In the genomic region with DNA sequence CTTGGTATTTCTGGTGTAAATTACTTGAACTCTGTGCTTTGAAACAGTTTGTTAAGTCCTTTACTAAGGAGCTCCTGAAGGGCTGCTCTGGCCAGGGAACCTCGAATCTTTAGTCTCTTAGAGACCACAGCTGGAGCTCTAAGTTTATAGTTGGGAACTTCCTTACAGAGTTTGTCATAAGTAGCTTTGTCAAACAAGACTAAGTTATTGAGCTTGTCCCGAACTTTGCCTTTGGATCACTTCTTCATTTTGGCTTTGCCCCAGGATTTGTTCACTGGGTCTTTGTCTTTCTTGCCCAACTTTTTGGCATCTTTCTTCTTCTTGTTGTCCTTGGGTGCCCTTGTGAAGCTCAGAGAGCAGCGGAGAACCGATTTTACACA, we compare ENCODE assay signal across 1 cellular context.
TF ChIP-seq lines count a peak whose summit lies in the region.

No MANE protein-coding gene starts in this region.

TF ChIP-seq in GM23338, 12 proteins besides CTCF, POLR2A, EP300 and RAD21:
- no peak for TF ChIP-seq EZH2phosphoT487 (IDR thresholded peaks at IDR 0.05; ENCODE audit: unreplicated experiment)
- TF ChIP-seq, protein P1, sequence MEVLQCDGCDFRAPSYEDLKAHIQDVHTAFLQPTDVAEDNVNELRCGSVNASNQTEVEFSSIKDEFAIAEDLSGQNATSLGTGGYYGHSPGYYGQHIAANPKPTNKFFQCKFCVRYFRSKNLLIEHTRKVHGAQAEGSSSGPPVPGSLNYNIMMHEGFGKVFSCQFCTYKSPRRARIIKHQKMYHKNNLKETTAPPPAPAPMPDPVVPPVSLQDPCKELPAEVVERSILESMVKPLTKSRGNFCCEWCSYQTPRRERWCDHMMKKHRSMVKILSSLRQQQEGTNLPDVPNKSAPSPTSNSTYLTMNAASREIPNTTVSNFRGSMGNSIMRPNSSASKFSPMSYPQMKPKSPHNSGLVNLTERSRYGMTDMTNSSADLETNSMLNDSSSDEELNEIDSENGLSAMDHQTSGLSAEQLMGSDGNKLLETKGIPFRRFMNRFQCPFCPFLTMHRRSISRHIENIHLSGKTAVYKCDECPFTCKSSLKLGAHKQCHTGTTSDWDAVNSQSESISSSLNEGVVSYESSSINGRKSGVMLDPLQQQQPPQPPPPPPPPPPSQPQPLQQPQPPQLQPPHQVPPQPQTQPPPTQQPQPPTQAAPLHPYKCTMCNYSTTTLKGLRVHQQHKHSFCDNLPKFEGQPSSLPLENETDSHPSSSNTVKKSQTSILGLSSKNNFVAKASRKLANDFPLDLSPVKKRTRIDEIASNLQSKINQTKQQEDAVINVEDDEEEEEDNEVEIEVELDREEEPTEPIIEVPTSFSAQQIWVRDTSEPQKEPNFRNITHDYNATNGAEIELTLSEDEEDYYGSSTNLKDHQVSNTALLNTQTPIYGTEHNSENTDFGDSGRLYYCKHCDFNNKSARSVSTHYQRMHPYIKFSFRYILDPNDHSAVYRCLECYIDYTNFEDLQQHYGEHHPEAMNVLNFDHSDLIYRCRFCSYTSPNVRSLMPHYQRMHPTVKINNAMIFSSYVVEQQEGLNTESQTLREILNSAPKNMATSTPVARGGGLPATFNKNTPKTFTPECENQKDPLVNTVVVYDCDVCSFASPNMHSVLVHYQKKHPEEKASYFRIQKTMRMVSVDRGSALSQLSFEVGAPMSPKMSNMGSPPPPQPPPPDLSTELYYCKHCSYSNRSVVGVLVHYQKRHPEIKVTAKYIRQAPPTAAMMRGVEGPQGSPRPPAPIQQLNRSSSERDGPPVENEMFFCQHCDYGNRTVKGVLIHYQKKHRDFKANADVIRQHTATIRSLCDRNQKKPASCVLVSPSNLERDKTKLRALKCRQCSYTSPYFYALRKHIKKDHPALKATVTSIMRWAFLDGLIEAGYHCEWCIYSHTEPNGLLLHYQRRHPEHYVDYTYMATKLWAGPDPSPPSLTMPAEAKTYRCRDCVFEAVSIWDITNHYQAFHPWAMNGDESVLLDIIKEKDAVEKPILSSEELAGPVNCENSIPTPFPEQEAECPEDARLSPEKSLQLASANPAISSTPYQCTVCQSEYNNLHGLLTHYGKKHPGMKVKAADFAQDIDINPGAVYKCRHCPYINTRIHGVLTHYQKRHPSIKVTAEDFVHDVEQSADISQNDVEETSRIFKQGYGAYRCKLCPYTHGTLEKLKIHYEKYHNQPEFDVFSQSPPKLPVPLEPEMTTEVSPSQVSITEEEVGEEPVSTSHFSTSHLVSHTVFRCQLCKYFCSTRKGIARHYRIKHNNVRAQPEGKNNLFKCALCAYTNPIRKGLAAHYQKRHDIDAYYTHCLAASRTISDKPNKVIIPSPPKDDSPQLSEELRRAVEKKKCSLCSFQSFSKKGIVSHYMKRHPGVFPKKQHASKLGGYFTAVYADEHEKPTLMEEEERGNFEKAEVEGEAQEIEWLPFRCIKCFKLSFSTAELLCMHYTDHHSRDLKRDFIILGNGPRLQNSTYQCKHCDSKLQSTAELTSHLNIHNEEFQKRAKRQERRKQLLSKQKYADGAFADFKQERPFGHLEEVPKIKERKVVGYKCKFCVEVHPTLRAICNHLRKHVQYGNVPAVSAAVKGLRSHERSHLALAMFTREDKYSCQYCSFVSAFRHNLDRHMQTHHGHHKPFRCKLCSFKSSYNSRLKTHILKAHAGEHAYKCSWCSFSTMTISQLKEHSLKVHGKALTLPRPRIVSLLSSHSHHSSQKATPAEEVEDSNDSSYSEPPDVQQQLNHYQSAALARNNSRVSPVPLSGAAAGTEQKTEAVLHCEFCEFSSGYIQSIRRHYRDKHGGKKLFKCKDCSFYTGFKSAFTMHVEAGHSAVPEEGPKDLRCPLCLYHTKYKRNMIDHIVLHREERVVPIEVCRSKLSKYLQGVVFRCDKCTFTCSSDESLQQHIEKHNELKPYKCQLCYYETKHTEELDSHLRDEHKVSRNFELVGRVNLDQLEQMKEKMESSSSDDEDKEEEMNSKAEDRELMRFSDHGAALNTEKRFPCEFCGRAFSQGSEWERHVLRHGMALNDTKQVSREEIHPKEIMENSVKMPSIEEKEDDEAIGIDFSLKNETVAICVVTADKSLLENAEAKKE (CRISPR knock-in tag; IDR thresholded peaks at IDR 0.05) = no peak
- TF ChIP-seq, protein P2, sequence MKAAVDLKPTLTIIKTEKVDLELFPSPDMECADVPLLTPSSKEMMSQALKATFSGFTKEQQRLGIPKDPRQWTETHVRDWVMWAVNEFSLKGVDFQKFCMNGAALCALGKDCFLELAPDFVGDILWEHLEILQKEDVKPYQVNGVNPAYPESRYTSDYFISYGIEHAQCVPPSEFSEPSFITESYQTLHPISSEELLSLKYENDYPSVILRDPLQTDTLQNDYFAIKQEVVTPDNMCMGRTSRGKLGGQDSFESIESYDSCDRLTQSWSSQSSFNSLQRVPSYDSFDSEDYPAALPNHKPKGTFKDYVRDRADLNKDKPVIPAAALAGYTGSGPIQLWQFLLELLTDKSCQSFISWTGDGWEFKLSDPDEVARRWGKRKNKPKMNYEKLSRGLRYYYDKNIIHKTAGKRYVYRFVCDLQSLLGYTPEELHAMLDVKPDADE (IDR thresholded peaks at IDR 0.05) = no peak
- no peak for TF ChIP-seq ZNF114 (CRISPR knock-in tag; IDR thresholded peaks at IDR 0.05)
- TF ChIP-seq CREB1 (CRISPR knock-in tag; IDR thresholded peaks at IDR 0.05; ENCODE audit: low read depth) = no peak
- TF ChIP-seq, protein P3, sequence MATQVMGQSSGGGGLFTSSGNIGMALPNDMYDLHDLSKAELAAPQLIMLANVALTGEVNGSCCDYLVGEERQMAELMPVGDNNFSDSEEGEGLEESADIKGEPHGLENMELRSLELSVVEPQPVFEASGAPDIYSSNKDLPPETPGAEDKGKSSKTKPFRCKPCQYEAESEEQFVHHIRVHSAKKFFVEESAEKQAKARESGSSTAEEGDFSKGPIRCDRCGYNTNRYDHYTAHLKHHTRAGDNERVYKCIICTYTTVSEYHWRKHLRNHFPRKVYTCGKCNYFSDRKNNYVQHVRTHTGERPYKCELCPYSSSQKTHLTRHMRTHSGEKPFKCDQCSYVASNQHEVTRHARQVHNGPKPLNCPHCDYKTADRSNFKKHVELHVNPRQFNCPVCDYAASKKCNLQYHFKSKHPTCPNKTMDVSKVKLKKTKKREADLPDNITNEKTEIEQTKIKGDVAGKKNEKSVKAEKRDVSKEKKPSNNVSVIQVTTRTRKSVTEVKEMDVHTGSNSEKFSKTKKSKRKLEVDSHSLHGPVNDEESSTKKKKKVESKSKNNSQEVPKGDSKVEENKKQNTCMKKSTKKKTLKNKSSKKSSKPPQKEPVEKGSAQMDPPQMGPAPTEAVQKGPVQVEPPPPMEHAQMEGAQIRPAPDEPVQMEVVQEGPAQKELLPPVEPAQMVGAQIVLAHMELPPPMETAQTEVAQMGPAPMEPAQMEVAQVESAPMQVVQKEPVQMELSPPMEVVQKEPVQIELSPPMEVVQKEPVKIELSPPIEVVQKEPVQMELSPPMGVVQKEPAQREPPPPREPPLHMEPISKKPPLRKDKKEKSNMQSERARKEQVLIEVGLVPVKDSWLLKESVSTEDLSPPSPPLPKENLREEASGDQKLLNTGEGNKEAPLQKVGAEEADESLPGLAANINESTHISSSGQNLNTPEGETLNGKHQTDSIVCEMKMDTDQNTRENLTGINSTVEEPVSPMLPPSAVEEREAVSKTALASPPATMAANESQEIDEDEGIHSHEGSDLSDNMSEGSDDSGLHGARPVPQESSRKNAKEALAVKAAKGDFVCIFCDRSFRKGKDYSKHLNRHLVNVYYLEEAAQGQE (IDR thresholded peaks at IDR 0.05; ENCODE audit: unreplicated experiment) = no peak
- no peak for TF ChIP-seq NANOG (IDR thresholded peaks at IDR 0.05; ENCODE audit: borderline replicate concordance)
- TF ChIP-seq POLR2AphosphoS5 (IDR thresholded peaks at IDR 0.05; ENCODE audit: low read depth) = no peak
- TF ChIP-seq ZNF331 (CRISPR knock-in tag; IDR thresholded peaks at IDR 0.05; ENCODE audit: low read depth) = no peak
- no peak for TF ChIP-seq EZH2 (IDR thresholded peaks at IDR 0.05; ENCODE audit: low read depth, unreplicated experiment)
- no peak for TF ChIP-seq STAT1 (IDR thresholded peaks at IDR 0.05; ENCODE audit: unreplicated experiment)
- TF ChIP-seq JUNB (IDR thresholded peaks at IDR 0.05; ENCODE audit: unreplicated experiment) = no peak
